17 cellular contexts compared by ENCODE assay signal in the genomic region with DNA sequence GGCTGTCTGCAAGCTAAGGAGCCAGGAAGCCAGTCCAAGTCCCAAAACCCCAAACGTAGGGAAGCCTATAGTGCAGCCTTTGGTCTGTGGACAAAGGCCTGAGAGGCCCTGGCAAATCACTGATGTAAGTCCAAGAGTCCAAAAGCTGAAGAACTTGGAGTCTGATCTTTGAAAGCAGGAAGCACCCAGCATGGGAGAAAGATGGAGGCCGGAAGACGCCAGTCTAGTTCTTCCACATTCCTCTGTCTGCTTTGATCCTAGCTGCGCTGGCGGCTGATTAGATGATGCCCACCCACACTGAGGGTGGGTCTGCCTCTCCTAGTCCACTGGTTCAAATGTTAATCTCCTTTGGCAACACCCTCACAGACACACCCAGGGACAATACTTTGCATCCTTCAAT. TPM values are rescaled to one million over a fixed set of nuclear protein-coding genes. Genes with fewer than 3 reads are reported as not detected.
A peak's percentile ranks its signal among the peaks of the same experiment; 100 is the strongest.
DNase-seq lines count a peak whose midpoint lies in the region; ATAC-seq and TF ChIP-seq lines count a peak whose summit lies in the region.
"Had no signal": no experiment of that assay in that cellular context is flagged by ENCODE, and none has a peak within 500 bp of the region (broad histone marks: within the 10 kb centered on the region; RNA-seq: fewer than 3 reads in every experiment).

No MANE protein-coding gene starts in this region.

- no peaks in the 10 kb centered on the region for H3K27me3 ChIP-seq in esophagus squamous epithelium
- H3K27me3 ChIP-seq in trophoblast cell (ENCODE audit: insufficient read depth, low read length) = no peaks in the 10 kb centered on the region
- no peaks in the 10 kb centered on the region for H3K27me3 ChIP-seq in right atrium auricular region

- peak; percentile 24 for DNase-seq in Calu3
- DNase-seq in HT-29 (ENCODE audit: low spot score) = peak; percentile 73
- no peak for DNase-seq in esophagus squamous epithelium (lab: John Stamatoyannopoulos, UW)
- DNase-seq in trophoblast cell = peak; percentile 3 to 34
- DNase-seq in D341Med (ENCODE audit: low spot score) = no peak
- DNase-seq in right atrium auricular region (ENCODE audit: low spot score) = no peak
- DNase-seq in central memory CD4-positive, alpha-beta T cell = no peak
- DNase-seq: ACHN; C1 segment of cervical spinal cord; CD4-positive, alpha-beta memory T cell; COR-L47; DMS 273 treated with DMSO at 0.1 percent for 48 hours; IMR-90; KBM-7 had no signal

- H3K9ac ChIP-seq in trophoblast cell (ENCODE audit: low read length) = no peak overlapping the region

- H3K79me2 ChIP-seq in trophoblast cell (ENCODE audit: control insufficient read depth, insufficient read depth, low read length, poor library complexity) = no peaks in the 10 kb centered on the region

- H3K4ac ChIP-seq in trophoblast cell (ENCODE audit: low read depth, low read length) = no peak overlapping the region

- 68 to 73% methylated on average over 5 of the region's 5 CpGs for WGBS in esophagus squamous epithelium, 2 donors
- WGBS in trophoblast cell (ENCODE audit: extremely low coverage, insufficient coverage, insufficient read length) = no CpG with 5 or more reads among the region's 5 CpGs

- H3K4me3 Mint-ChIP-seq in Calu3 (ENCODE audit: low read depth, unreplicated experiment) = no peak overlapping the region
- H3K4me3 Mint-ChIP-seq: B cell; CD4-positive, alpha-beta memory T cell had no signal

- H2AK5ac ChIP-seq in trophoblast cell (ENCODE audit: low read length) = no peak overlapping the region

- no peak for TF ChIP-seq POLR2A in esophagus squamous epithelium (IDR thresholded peaks at IDR 0.05)

- BruUV-seq in Calu3 (replicated peaks; lab: Mats Ljungman, UMichigan) = no TSS peak

- peak overlapping the region in 3 of 4 donors; percentile 53 to 81 (median 64) for H3K27ac ChIP-seq in esophagus squamous epithelium
- no peak overlapping the region for H3K27ac ChIP-seq in trophoblast cell (ENCODE audit: low read depth, low read length)
- H3K27ac ChIP-seq in right atrium auricular region = no peak overlapping the region

- H3K4me1 ChIP-seq in esophagus squamous epithelium (peaks cover 0 to 33% (median 0%) of the 10 kb centered on the region in 3 donors), trophoblast cell (ENCODE audit: control insufficient read depth in 1 of 2, insufficient read depth in 2 of 2, low read length in 2 of 2) (peaks cover 0 to 5% of the 10 kb centered on the region in 2 experiments), right atrium auricular region (no peaks in the 10 kb centered on the region)

- H3K18ac ChIP-seq in trophoblast cell (ENCODE audit: low read length) = no peak overlapping the region

- H2BK120ac ChIP-seq in trophoblast cell (ENCODE audit: insufficient read depth, low read length, poor library complexity) = no peak overlapping the region

- H2BK5ac ChIP-seq in trophoblast cell (ENCODE audit: low read depth, low read length, poor library complexity) = no peak overlapping the region

- no peaks in the 10 kb centered on the region for H3K9me3 ChIP-seq in esophagus squamous epithelium
- H3K9me3 ChIP-seq in trophoblast cell (ENCODE audit: insufficient read depth, low read depth, low read length) = no peaks in the 10 kb centered on the region
- no peaks in the 10 kb centered on the region for H3K9me3 ChIP-seq in right atrium auricular region

- no peak overlapping the region for H4K8ac ChIP-seq in trophoblast cell (ENCODE audit: low read depth, low read length)

- TF ChIP-seq CTCF in Calu3 (IDR thresholded peaks at IDR 0.05; ENCODE audit: unreplicated experiment) (no peak), esophagus squamous epithelium (IDR thresholded peaks at IDR 0.05) (no peak), right atrium auricular region (IDR thresholded peaks at IDR 0.05) (no peak)

- H3K4me3 ChIP-seq in esophagus squamous epithelium (no peak overlapping the region), trophoblast cell (ENCODE audit: low read depth, low read length) (no peak overlapping the region), right atrium auricular region (no peak overlapping the region)
- H3K4me3 ChIP-seq: GM12878 had no signal

- no peaks in the 10 kb centered on the region for H3K79me1 ChIP-seq in trophoblast cell (ENCODE audit: low read length)

- no peaks in the 10 kb centered on the region for H3K27me3 Mint-ChIP-seq in Calu3 (ENCODE audit: unreplicated experiment)
- H3K27me3 Mint-ChIP-seq: B cell; CD4-positive, alpha-beta memory T cell had no signal

- peaks cover 36% of the 10 kb centered on the region for H3K4me1 Mint-ChIP-seq in Calu3 (ENCODE audit: low read depth, unreplicated experiment)
- H3K4me1 Mint-ChIP-seq: B cell; CD4-positive, alpha-beta memory T cell had no signal

- no peaks in the 10 kb centered on the region for H3K9me3 Mint-ChIP-seq in Calu3 (ENCODE audit: low read depth, unreplicated experiment)

- no peak overlapping the region for H4K12ac ChIP-seq in trophoblast cell (ENCODE audit: low read depth, low read length)

- H3K27ac Mint-ChIP-seq in Calu3 (ENCODE audit: unreplicated experiment) = no peak overlapping the region
- H3K27ac Mint-ChIP-seq: B cell; CD4-positive, alpha-beta memory T cell had no signal

- H3K36me3 Mint-ChIP-seq in Calu3 (ENCODE audit: insufficient read depth, unreplicated experiment) = no peaks in the 10 kb centered on the region
- H3K36me3 Mint-ChIP-seq: CD4-positive, alpha-beta memory T cell had no signal

- intact Hi-C loops in Calu3 (cut with micrococcal nuclease; ENCODE audit: unreplicated experiment) = no loop called here
- intact Hi-C loops in esophagus squamous epithelium (cut with DNase I) = no loop called here

- H3K36me3 ChIP-seq in esophagus squamous epithelium (no peaks in the 10 kb centered on the region), trophoblast cell (ENCODE audit: control insufficient read depth in 1 of 2, insufficient read depth in 2 of 2, low read length in 2 of 2) (no peaks in the 10 kb centered on the region), right atrium auricular region (no peaks in the 10 kb centered on the region)

- ATAC-seq in HG03045 (IDR thresholded peaks at IDR 0.05; ENCODE audit: unreplicated experiment) = no peak
- ATAC-seq: GM12878 had no signal

- CTCF ChIA-PET in Calu3 (lab: Charles Lee) = no interaction called here

- no peak overlapping the region for H3K4me2 ChIP-seq in trophoblast cell (ENCODE audit: low read length)

- H2BK12ac ChIP-seq in trophoblast cell (ENCODE audit: low read length) = no peak overlapping the region

- no peak overlapping the region for H3K14ac ChIP-seq in trophoblast cell (ENCODE audit: low read length)

- H3K23ac ChIP-seq in trophoblast cell (ENCODE audit: low read length) = no peak overlapping the region

- no peak overlapping the region for H4K91ac ChIP-seq in trophoblast cell (ENCODE audit: low read depth, low read length)

- no peak overlapping the region for H2AFZ ChIP-seq in trophoblast cell (ENCODE audit: insufficient read depth, low read length, poor library complexity)

RNA-seq across cellular contexts. Expression of a gene that starts 58.5 kb away (rescaled TPM):
- total RNA-seq in Calu3 (2022) (11.8 and 12.1 TPM in 2 replicates), esophagus squamous epithelium (1 to 10 TPM; 2.9 to 9.2 (median 5.8) TPM), right atrium auricular region (10 to 100 TPM in 1 of 2 donors, 1 to 10 TPM in 1; 7.3 to 11.3 TPM)
- total RNA-seq in HT-29 (2014; rRNA removed; shearing (Covaris generic)) = 2.8 and 4.0 TPM in 2 replicates
- polyA plus RNA-seq in trophoblast cell (2013) = 1.1 and 1.2 TPM in 2 replicates

Comparison
In these comparisons a context has a peak if more than half of its experiments do, and no peak if none do; other contexts are left out.
1. DNase-seq: peak in Calu3 (single experiment), HT-29 (single experiment) and trophoblast cell (2 of 2); none in esophagus squamous epithelium (single experiment), D341Med (single experiment), right atrium auricular region (single experiment) and central memory CD4-positive, alpha-beta T cell (single experiment).
2. H3K27ac ChIP-seq: peak in esophagus squamous epithelium (3 of 4); none in trophoblast cell (single experiment) and right atrium auricular region (0 of 2).